2 cellular contexts compared by ENCODE assay signal in the genomic region with DNA sequence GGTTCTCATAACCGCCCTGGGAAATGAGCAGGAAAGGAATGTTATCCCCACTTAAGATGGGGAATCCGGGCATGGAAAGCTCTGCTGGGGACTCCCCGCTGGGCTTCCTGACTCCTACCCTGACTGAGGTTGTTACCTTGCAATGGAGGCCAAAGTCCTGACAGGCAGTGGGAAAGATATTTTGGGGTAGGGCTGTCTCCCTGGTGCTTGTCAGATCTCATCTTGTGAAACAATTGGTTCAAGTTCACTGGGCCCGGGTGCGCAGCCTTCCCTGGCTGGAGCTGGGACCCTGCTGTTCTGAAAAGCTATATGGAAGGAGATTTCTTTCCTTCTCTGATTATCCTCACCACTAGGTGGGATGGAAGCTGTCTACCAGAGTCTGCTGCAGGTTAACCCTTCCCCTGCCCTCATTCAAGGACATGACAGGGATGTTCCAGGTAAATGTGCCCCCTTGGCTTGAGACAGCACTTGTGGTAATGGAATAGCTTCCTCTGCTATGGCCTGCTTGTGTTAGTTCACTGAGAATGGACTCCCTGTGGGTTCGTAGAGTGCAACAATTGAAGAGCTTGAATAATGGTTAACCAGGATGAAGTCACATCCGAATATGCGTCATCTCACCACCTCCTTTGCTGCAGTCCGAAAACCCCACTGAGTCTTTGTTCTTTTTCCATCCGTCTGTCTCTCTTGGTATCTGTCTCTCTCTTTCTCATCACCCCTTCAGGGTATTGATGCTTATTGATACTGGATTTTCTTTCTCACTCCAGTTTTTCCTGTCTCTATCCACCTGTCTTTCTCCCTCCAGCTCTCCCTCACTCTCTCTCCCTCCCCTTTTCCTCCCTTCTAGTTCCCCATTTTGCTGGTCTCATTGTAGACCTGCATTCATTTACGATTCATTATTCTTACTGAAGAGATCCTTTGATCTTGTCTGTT.
TF ChIP-seq lines count a peak whose summit lies in the region.

No MANE protein-coding gene starts in this region.

TF ChIP-seq in GM23338, 12 proteins besides CTCF, POLR2A, EP300 and RAD21 (continued from another document):
- TF ChIP-seq ZNF462 (CRISPR knock-in tag; IDR thresholded peaks at IDR 0.05) (peak; percentile 89), EZH2 (IDR thresholded peaks at IDR 0.05; ENCODE audit: low read depth, unreplicated experiment) (no peak)

TF ChIP-seq in H1, 55 proteins besides CTCF, POLR2A, EP300 and RAD21 (continued from another document):
- TF ChIP-seq JUND (IDR thresholded peaks at IDR 0.05; ENCODE audit: low read length) (peak; percentile 36; the same call in 1 of the 2 replicates), CHD1 (IDR thresholded peaks at IDR 0.05; ENCODE audit: low read depth, low read length) (no peak), PHF8 (conservative IDR thresholded peaks at IDR 0.05; ENCODE audit: low read depth, low read length) (no peak), CREB1 (IDR thresholded peaks at IDR 0.05) (peak; percentile 38; the same call in 1 of the 2 replicates), ZNF274 (IDR thresholded peaks at IDR 0.05; ENCODE audit: borderline replicate concordance, extremely low read depth, low read length) (no peak), JUN (IDR thresholded peaks at IDR 0.05; ENCODE audit: low read depth, low read length) (0 out of 2 replicates have a peak, but pooled peaks have one; percentile 42), NANOG (IDR thresholded peaks at IDR 0.05; ENCODE audit: insufficient read depth, low read depth, low read length, poor library complexity, severe bottlenecking) (peak; percentile 52)
